18 cellular contexts compared by ENCODE assay signal in the genomic region with DNA sequence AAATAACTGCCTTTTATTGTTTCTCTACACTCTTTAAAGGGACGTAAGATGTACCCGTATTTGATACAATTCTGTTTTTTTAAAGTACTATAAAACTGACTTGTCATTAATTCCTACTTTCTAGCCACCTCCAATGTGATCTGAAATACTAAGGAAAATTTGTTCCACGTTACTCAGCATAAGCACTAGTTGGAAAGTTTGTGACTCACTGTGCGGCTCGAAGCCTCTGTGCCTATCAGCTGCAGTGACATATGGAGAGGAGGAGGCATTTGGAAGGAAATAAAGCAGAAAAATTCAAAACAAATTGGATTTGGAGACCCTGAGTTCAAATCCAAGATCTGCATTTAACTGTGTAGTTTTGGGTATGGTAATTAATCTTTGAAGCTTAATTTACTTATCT.
"Had no signal": no experiment of that assay in that cellular context is flagged by ENCODE, and none has a peak within 500 bp of the region (broad histone marks: within the 10 kb centered on the region; RNA-seq: fewer than 3 reads in every experiment).

No MANE protein-coding gene starts in this region.

- H3K27me3 Mint-ChIP-seq: dendritic cell treated with granulocyte-macrophage colony-stimulating factor and Interleukin-4, amounts not matched to agents 40 ng/mL and 50 ng/mL, for 4 days; effector memory CD8-positive, alpha-beta T cell had no signal

- H3K9me3 Mint-ChIP-seq: endodermal cell had no signal

- H3K4me3 Mint-ChIP-seq: dendritic cell treated with granulocyte-macrophage colony-stimulating factor and Interleukin-4, amounts not matched to agents 40 ng/mL and 50 ng/mL, for 4 days; effector memory CD8-positive, alpha-beta T cell; endodermal cell had no signal

- H3K4me1 Mint-ChIP-seq: endodermal cell had no signal

- H3K27ac Mint-ChIP-seq: dendritic cell treated with granulocyte-macrophage colony-stimulating factor and Interleukin-4, amounts not matched to agents 40 ng/mL and 50 ng/mL, for 4 days; effector memory CD8-positive, alpha-beta T cell; endodermal cell had no signal

- DNase-seq: colonic mucosa; cortex of kidney; dermis blood vessel endothelial cell; effector CD4-positive, alpha-beta T cell; effector CD8-positive, alpha-beta T cell; effector memory CD4-positive, alpha-beta T cell; effector memory CD8-positive, alpha-beta T cell; endodermal cell; erythroblast; esophagus squamous epithelium; foreskin fibroblast; foreskin keratinocyte; foreskin melanocyte; gastrocnemius medialis; glutamatergic neuron; heart left ventricle; heart right ventricle had no signal
